Comparison of ENCODE assay signal across 8 cellular contexts in the genomic region with DNA sequence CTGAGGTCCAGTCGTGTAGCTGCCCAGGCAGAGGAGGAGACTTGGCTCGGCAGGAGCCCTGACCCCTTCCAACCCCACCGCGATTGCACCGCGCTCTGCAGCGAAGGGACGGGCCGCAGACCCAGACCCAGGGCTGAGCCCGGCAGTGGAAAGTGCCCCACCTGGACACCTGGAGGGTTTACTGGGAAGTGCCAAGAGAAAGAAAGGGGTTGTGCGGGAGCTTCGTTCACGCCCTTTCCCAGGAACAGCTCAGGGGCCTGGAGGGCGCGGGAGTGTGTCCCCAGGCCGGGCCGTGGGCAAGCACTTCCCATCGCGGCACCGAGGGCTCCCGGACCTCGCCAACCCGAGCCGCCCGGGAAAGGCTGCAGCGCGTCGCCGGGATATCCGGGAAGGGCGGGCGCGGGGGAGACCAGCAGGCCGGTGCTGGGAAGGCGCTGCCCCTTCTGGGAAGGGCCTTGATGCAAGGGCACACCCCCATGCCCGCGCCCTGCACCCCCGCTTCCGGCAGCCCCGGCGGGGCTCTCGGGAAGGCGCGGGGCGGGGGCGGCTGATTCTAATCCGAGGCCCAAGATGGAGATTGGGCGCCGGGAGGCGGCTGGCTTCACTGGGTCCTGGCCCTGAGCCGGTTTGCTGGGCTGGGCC. TPM values are rescaled to one million over a fixed set of nuclear protein-coding genes. Genes with fewer than 3 reads are reported as not detected.
DNase-seq lines count a peak whose midpoint lies in the region; ATAC-seq and TF ChIP-seq lines count a peak whose summit lies in the region.

No MANE protein-coding gene starts in this region.

- no peak for DNase-seq in AG04449 (ENCODE audit: low read depth, low spot score)
- peak; percentile 39 for DNase-seq in NT2/D1 (ENCODE audit: low read depth, low spot score)
- DNase-seq in activated naive CD8-positive, alpha-beta T cell treated with anti-CD3 and anti-CD28 coated beads, Interleukin-2, amount 10 ng/mL, durations not matched to agents 7 days and 5 days: peak; percentile 69
- peak; percentile 39 for DNase-seq in glutamatergic neuron
- peak in 32 of 56 donors; percentile 12 to 76 (median 40) for DNase-seq in nucleus accumbens (lab: John Stamatoyannopoulos, UW)
- no peak for DNase-seq in amniotic stem cell (lab: John Stamatoyannopoulos, UW)

- H3K27ac ChIP-seq in subcutaneous abdominal adipose tissue (ENCODE audit: low read depth, low read length): peak overlapping the region; percentile 69

- H3K27me3 ChIP-seq in NT2/D1 (ENCODE audit: insufficient read depth, insufficient read length): peaks cover 21% of the 10 kb centered on the region
- H3K27me3 ChIP-seq in subcutaneous abdominal adipose tissue (ENCODE audit: control insufficient read depth in 5 of 5, insufficient read depth in 4 of 5, low read length in 5 of 5): peaks cover 0 to 3% (median 0%) of the 10 kb centered on the region in 5 donors

- H3K36me3 ChIP-seq in NT2/D1 (ENCODE audit: insufficient read depth, insufficient read length, low read length) (no peaks in the 10 kb centered on the region), subcutaneous abdominal adipose tissue (ENCODE audit: control insufficient read depth in 5 of 5, insufficient read depth in 5 of 5, low read length in 5 of 5) (no peaks in the 10 kb centered on the region)

- peak overlapping the region; percentile 54 for H3K27ac Mint-ChIP-seq in activated naive CD8-positive, alpha-beta T cell treated with anti-CD3 and anti-CD28 coated beads, Interleukin-2, amount 10 ng/mL, durations not matched to agents 7 days and 5 days
- no peak overlapping the region for H3K27ac Mint-ChIP-seq in glutamatergic neuron (ENCODE audit: unreplicated experiment)

- POLR2A ChIA-PET in AG04449 (lab: Yijun Ruan, JAX): no interaction called here
- POLR2A ChIA-PET in activated naive CD8-positive, alpha-beta T cell treated with anti-CD3 and anti-CD28 coated beads, Interleukin-2, amount 10 ng/mL, durations not matched to agents 7 days and 5 days (lab: Charles Lee): no interaction called here

- H3K4me3 ChIP-seq in AG04449 (ENCODE audit: low read depth, low read length): peak overlapping the region; percentile 38
- H3K4me3 ChIP-seq in NT2/D1 (ENCODE audit: insufficient read length, low read depth): peak overlapping the region; percentile 45
- H3K4me3 ChIP-seq in subcutaneous abdominal adipose tissue (ENCODE audit: low read depth in 1 of 5, low read length in 5 of 5): peak overlapping the region; percentile 54 to 75 (median 60)

- peak; percentile 79 for ATAC-seq in activated naive CD8-positive, alpha-beta T cell treated with anti-CD3 and anti-CD28 coated beads, Interleukin-2, amount 10 ng/mL, durations not matched to agents 7 days and 5 days (ENCODE audit: low read depth)
- ATAC-seq in GM21526 (IDR thresholded peaks at IDR 0.05; ENCODE audit: low FRiP score, unreplicated experiment): no peak

- H3K36me3 Mint-ChIP-seq in activated naive CD8-positive, alpha-beta T cell treated with anti-CD3 and anti-CD28 coated beads, Interleukin-2, amount 10 ng/mL, durations not matched to agents 7 days and 5 days: no peaks in the 10 kb centered on the region
- H3K36me3 Mint-ChIP-seq in glutamatergic neuron (ENCODE audit: unreplicated experiment): no peaks in the 10 kb centered on the region

- H3K9me3 ChIP-seq in NT2/D1 (ENCODE audit: insufficient read depth, low read length) (no peaks in the 10 kb centered on the region), subcutaneous abdominal adipose tissue (ENCODE audit: control insufficient read depth in 5 of 5, low read length in 5 of 5) (no peaks in the 10 kb centered on the region)

- peak overlapping the region; percentile 74 for H3K4me3 Mint-ChIP-seq in activated naive CD8-positive, alpha-beta T cell treated with anti-CD3 and anti-CD28 coated beads, Interleukin-2, amount 10 ng/mL, durations not matched to agents 7 days and 5 days
- peak overlapping the region; percentile 68 for H3K4me3 Mint-ChIP-seq in glutamatergic neuron (ENCODE audit: unreplicated experiment)

- H3K9me3 Mint-ChIP-seq in activated naive CD8-positive, alpha-beta T cell treated with anti-CD3 and anti-CD28 coated beads, Interleukin-2, amount 10 ng/mL, durations not matched to agents 7 days and 5 days: peaks cover 1% of the 10 kb centered on the region
- H3K9me3 Mint-ChIP-seq in glutamatergic neuron (ENCODE audit: unreplicated experiment): peaks cover 8% of the 10 kb centered on the region

- TF ChIP-seq CTCF in AG04449 (IDR thresholded peaks at IDR 0.05; ENCODE audit: insufficient read depth, low read length, missing control alignments) (no peak), glutamatergic neuron (IDR thresholded peaks at IDR 0.05; ENCODE audit: partially characterized antibody, unreplicated experiment) (no peak)

- peak overlapping the region; percentile 78 for H3K9ac ChIP-seq in NT2/D1 (ENCODE audit: insufficient read length, low read depth)
- peak overlapping the region in 4 of 5 donors; percentile 49 to 80 (median 72) for H3K9ac ChIP-seq in subcutaneous abdominal adipose tissue (ENCODE audit: low read length in 5 of 5)

- H3K4me1 ChIP-seq in NT2/D1 (ENCODE audit: insufficient read depth, insufficient read length) (peaks cover 2% of the 10 kb centered on the region), subcutaneous abdominal adipose tissue (ENCODE audit: control insufficient read depth in 5 of 5, insufficient read depth in 5 of 5, low read length in 5 of 5) (peaks cover 5 to 52% (median 22%) of the 10 kb centered on the region in 5 donors)

- H3K4me1 Mint-ChIP-seq in activated naive CD8-positive, alpha-beta T cell treated with anti-CD3 and anti-CD28 coated beads, Interleukin-2, amount 10 ng/mL, durations not matched to agents 7 days and 5 days: peaks cover 6% of the 10 kb centered on the region
- peaks cover 4% of the 10 kb centered on the region for H3K4me1 Mint-ChIP-seq in glutamatergic neuron (ENCODE audit: low read depth, unreplicated experiment)

- CTCF ChIA-PET in AG04449 (lab: Yijun Ruan, JAX): interaction anchor here (1.0 to 9.6 kb wide), 3 partner anchors 12 to 718 kb away, joined by 3 to 84 read pairs (median 3); no protein-coding TSS in a partner anchor

- peaks cover 2% of the 10 kb centered on the region for H3K27me3 Mint-ChIP-seq in activated naive CD8-positive, alpha-beta T cell treated with anti-CD3 and anti-CD28 coated beads, Interleukin-2, amount 10 ng/mL, durations not matched to agents 7 days and 5 days
- H3K27me3 Mint-ChIP-seq in glutamatergic neuron (ENCODE audit: unreplicated experiment): no peaks in the 10 kb centered on the region

RNA-seq across cellular contexts. Expression of a gene that starts 36.1 kb away (rescaled TPM):
- 10 to 100 TPM; 47.7 to 50.3 TPM for total RNA-seq in activated naive CD8-positive, alpha-beta T cell treated with anti-CD3 and anti-CD28 coated beads, Interleukin-2, amount 10 ng/mL, durations not matched to agents 7 days and 5 days
- total RNA-seq in glutamatergic neuron (ENCODE audit: unreplicated experiment): 54.2 TPM

Comparison
In these comparisons a context has a peak if more than half of its experiments do, and no peak if none do; other contexts are left out.
1. DNase-seq: peak in NT2/D1 (single experiment), activated naive CD8-positive, alpha-beta T cell treated with anti-CD3 and anti-CD28 coated beads, Interleukin-2, amount 10 ng/mL, durations not matched to agents 7 days and 5 days (single experiment), glutamatergic neuron (single experiment) and nucleus accumbens (32 of 56); none in AG04449 (single experiment) and amniotic stem cell (single experiment).
2. Peak in every context shown above with its lines, with median percentiles within 50 percentile points of each other: H3K4me3 ChIP-seq.